8 cellular contexts compared by ENCODE assay signal in the genomic region with DNA sequence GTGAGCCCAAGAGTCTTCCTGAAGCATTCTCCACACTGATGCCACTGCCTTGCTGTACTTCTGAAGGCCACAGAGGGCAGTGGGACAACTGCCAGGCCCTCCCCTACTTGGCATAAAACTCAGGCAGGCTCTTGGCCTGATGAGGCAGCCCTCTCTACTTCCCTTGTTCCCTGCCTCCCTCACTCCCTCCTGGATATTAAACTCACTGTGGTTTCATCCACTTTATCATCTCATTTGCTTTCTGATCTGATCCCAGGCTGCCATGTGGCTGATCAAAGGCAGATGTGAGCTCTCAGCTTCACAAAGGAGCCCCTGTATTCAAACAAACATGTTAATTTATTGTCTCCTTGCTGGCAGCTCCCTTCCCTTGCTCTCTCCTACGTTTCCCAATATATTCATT.
DNase-seq lines count a peak whose midpoint lies in the region; ATAC-seq and TF ChIP-seq lines count a peak whose summit lies in the region.

No MANE protein-coding gene starts in this region.

- H3K4me3 Mint-ChIP-seq in activated naive CD4-positive, alpha-beta T cell treated with anti-CD3 and anti-CD28 coated beads for 36 hours: no peak overlapping the region

- no peaks in the 10 kb centered on the region for H3K4me1 ChIP-seq in prostate gland (replicated peaks)

- 0 out of 2 replicates have a peak, but pooled peaks have one; percentile 17 for TF ChIP-seq CTCF in GM12874 (IDR thresholded peaks at IDR 0.05; ENCODE audit: insufficient read depth, low read depth, low read length)
- no peak for TF ChIP-seq CTCF in prostate gland (IDR thresholded peaks at IDR 0.05)

- no peaks in the 10 kb centered on the region for H3K9me3 Mint-ChIP-seq in activated naive CD4-positive, alpha-beta T cell treated with anti-CD3 and anti-CD28 coated beads for 36 hours

- DNase-seq in NCI-H526 (lab: John Stamatoyannopoulos, UW): peak; percentile 91 to 96
- DNase-seq in prostate gland (ENCODE audit: low spot score): peak; percentile 16
- DNase-seq in activated T-cell treated with anti-CD3 and anti-CD28 coated beads, Interleukin-2, amount 50 U/mL, for 1 hour: no peak
- DNase-seq in NK-92 treated with Interleukin-12 subunit alpha and Interleukin-12 subunit beta, amount 100 ng/mL, for 24 hours (lab: John Stamatoyannopoulos, UW): no peak
- DNase-seq in activated naive CD4-positive, alpha-beta T cell treated with anti-CD3 and anti-CD28 coated beads for 36 hours: no peak

- CTCF ChIA-PET in activated naive CD4-positive, alpha-beta T cell treated with anti-CD3 and anti-CD28 coated beads for 36 hours (lab: Charles Lee): no interaction called here

- TF ChIP-seq POLR2A in prostate gland (IDR thresholded peaks at IDR 0.05): no peak

- H3K4me3 ChIP-seq in prostate gland: no peak overlapping the region

- no peaks in the 10 kb centered on the region for H3K27me3 Mint-ChIP-seq in activated naive CD4-positive, alpha-beta T cell treated with anti-CD3 and anti-CD28 coated beads for 36 hours (ENCODE audit: low read depth)

- ATAC-seq in esophagus mucosa (peak; percentile 47), GM18909 (IDR thresholded peaks at IDR 0.05; ENCODE audit: poor library complexity, unreplicated experiment) (no peak)

- intact Hi-C loops in prostate gland (cut with DNase I): no loop called here
- intact Hi-C loops in activated naive CD4-positive, alpha-beta T cell treated with anti-CD3 and anti-CD28 coated beads for 36 hours (cut with micrococcal nuclease): no loop called here

- no peaks in the 10 kb centered on the region for H3K27me3 ChIP-seq in prostate gland (replicated peaks; ENCODE audit: insufficient read depth)

- no peak overlapping the region for H3K27ac ChIP-seq in prostate gland

- no peaks in the 10 kb centered on the region for H3K9me3 ChIP-seq in prostate gland

- 7% methylated on average over 1 of the region's 1 CpG for WGBS in prostate gland

- no peaks in the 10 kb centered on the region for H3K36me3 ChIP-seq in prostate gland

- no peaks in the 10 kb centered on the region for H3K4me1 Mint-ChIP-seq in activated naive CD4-positive, alpha-beta T cell treated with anti-CD3 and anti-CD28 coated beads for 36 hours (ENCODE audit: low read depth)

- no peaks in the 10 kb centered on the region for H3K36me3 Mint-ChIP-seq in activated naive CD4-positive, alpha-beta T cell treated with anti-CD3 and anti-CD28 coated beads for 36 hours (ENCODE audit: low read depth)

- H3K27ac Mint-ChIP-seq in activated naive CD4-positive, alpha-beta T cell treated with anti-CD3 and anti-CD28 coated beads for 36 hours: no peak overlapping the region

Comparison
In these comparisons a context has a peak if more than half of its experiments do, and no peak if none do; other contexts are left out.
1. DNase-seq: peak in NCI-H526 (2 of 2) and prostate gland (single experiment); none in activated T-cell treated with anti-CD3 and anti-CD28 coated beads, Interleukin-2, amount 50 U/mL, for 1 hour (single experiment), NK-92 treated with Interleukin-12 subunit alpha and Interleukin-12 subunit beta, amount 100 ng/mL, for 24 hours (single experiment) and activated naive CD4-positive, alpha-beta T cell treated with anti-CD3 and anti-CD28 coated beads for 36 hours (single experiment).